Comparison of ENCODE assay signal across 1 cellular context in genomic region chr6:92473056-92473455, GRCh38.
TF ChIP-seq lines count a peak whose summit lies in the region.

No MANE protein-coding gene starts in this region.

TF ChIP-seq in HEK293, 187 proteins besides CTCF, POLR2A, EP300 and RAD21 (continued from another document):
- TF ChIP-seq ZNF37A (tag by site-specific recombination; IDR thresholded peaks at IDR 0.05) = no peak
- TF ChIP-seq ZSCAN4 (tag by site-specific recombination; IDR thresholded peaks at IDR 0.05) = no peak
- TF ChIP-seq ZNF148 (tag by site-specific recombination; IDR thresholded peaks at IDR 0.05; ENCODE audit: borderline replicate concordance) = no peak
- TF ChIP-seq AEBP2 (tag by site-specific recombination; IDR thresholded peaks at IDR 0.05; ENCODE audit: borderline replicate concordance) = 0 out of 2 replicates have a peak, but pooled peaks have one; percentile 23
- no peak for TF ChIP-seq ZNF843 (tag by site-specific recombination; IDR thresholded peaks at IDR 0.05)
- TF ChIP-seq ZNF529 (tag by site-specific recombination; IDR thresholded peaks at IDR 0.05; ENCODE audit: insufficient replicate concordance) = peak; percentile 24
- no peak for TF ChIP-seq INSM2 (tag by site-specific recombination; IDR thresholded peaks at IDR 0.05)
- peak; percentile 70 for TF ChIP-seq ZNF266 (tag by site-specific recombination; IDR thresholded peaks at IDR 0.05; ENCODE audit: low read depth)
- TF ChIP-seq ZNF558 (tag by site-specific recombination; IDR thresholded peaks at IDR 0.05) = no peak
- TF ChIP-seq SP3 (tag by site-specific recombination; IDR thresholded peaks at IDR 0.05) = 0 out of 2 replicates have a peak, but pooled peaks have one; percentile 14
- no peak for TF ChIP-seq KLF8 (tag by site-specific recombination; IDR thresholded peaks at IDR 0.05)
- no peak for TF ChIP-seq ZBTB1 (tag by site-specific recombination; IDR thresholded peaks at IDR 0.05)
- no peak for TF ChIP-seq ZNF391 (tag by site-specific recombination; IDR thresholded peaks at IDR 0.05; ENCODE audit: borderline replicate concordance, low read depth)
- no peak for TF ChIP-seq ZNF610 (tag by site-specific recombination; IDR thresholded peaks at IDR 0.05; ENCODE audit: borderline replicate concordance)
- no peak for TF ChIP-seq GLIS2 (tag by site-specific recombination; IDR thresholded peaks at IDR 0.05)
- TF ChIP-seq ZBTB17 (tag by site-specific recombination; IDR thresholded peaks at IDR 0.05) = no peak
- TF ChIP-seq ZNF585B (tag by site-specific recombination; IDR thresholded peaks at IDR 0.05) = no peak
- TF ChIP-seq ZBTB11 (tag by site-specific recombination; conservative IDR thresholded peaks at IDR 0.05; ENCODE audit: low read depth) = peak; percentile 67
- TF ChIP-seq ZNF121 (tag by site-specific recombination; IDR thresholded peaks at IDR 0.05) = 0 out of 2 replicates have a peak, but pooled peaks have one; percentile 20
- TF ChIP-seq ZNF174 (tag by site-specific recombination; IDR thresholded peaks at IDR 0.05) = no peak
- TF ChIP-seq ZNF311 (tag by site-specific recombination; IDR thresholded peaks at IDR 0.05; ENCODE audit: borderline replicate concordance) = no peak
- TF ChIP-seq KLF16 (tag by site-specific recombination; IDR thresholded peaks at IDR 0.05) = no peak
- TF ChIP-seq ZNF521 (tag by site-specific recombination; IDR thresholded peaks at IDR 0.05) = no peak
- 0 out of 2 replicates have a peak, but pooled peaks have one; percentile 63 for TF ChIP-seq ZNF138 (tag by site-specific recombination; IDR thresholded peaks at IDR 0.05; ENCODE audit: borderline replicate concordance)
- peak; percentile 88 for TF ChIP-seq ZNF555 (tag by site-specific recombination; conservative IDR thresholded peaks at IDR 0.05)
- TF ChIP-seq ZXDB (tag by site-specific recombination; IDR thresholded peaks at IDR 0.05) = peak; percentile 55; the same call in 1 of the 2 replicates
- no peak for TF ChIP-seq ZNF404 (tag by site-specific recombination; IDR thresholded peaks at IDR 0.05)
- TF ChIP-seq ZNF560 (tag by site-specific recombination; IDR thresholded peaks at IDR 0.05; ENCODE audit: borderline replicate concordance) = peak; percentile 82; the same call in 1 of the 2 replicates
- no peak for TF ChIP-seq ZSCAN18 (tag by site-specific recombination; IDR thresholded peaks at IDR 0.05)
- TF ChIP-seq ZNF426 (tag by site-specific recombination; IDR thresholded peaks at IDR 0.05) = peak; percentile 78
- TF ChIP-seq ZNF394 (tag by site-specific recombination; IDR thresholded peaks at IDR 0.05; ENCODE audit: borderline replicate concordance) = peak; percentile 89
- peak; percentile 54; the same call in 1 of the 2 replicates for TF ChIP-seq ZBTB8A (tag by site-specific recombination; IDR thresholded peaks at IDR 0.05)
- peak; percentile 24; the same call in 1 of the 2 replicates for TF ChIP-seq ZNF654 (tag by site-specific recombination; IDR thresholded peaks at IDR 0.05; ENCODE audit: low read depth)
- peak; percentile 38; the same call in 1 of the 2 replicates for TF ChIP-seq ZNF433 (tag by site-specific recombination; IDR thresholded peaks at IDR 0.05; ENCODE audit: low read depth)
- TF ChIP-seq ZNF140 (tag by site-specific recombination; IDR thresholded peaks at IDR 0.05) = 0 out of 2 replicates have a peak, but pooled peaks have one; percentile 64
- TF ChIP-seq ZSCAN30 (tag by site-specific recombination; IDR thresholded peaks at IDR 0.05) = no peak
- TF ChIP-seq ZNF354C (tag by site-specific recombination; IDR thresholded peaks at IDR 0.05; ENCODE audit: borderline replicate concordance, low read depth) = peak; percentile 66; the same call in 1 of the 2 replicates
